Comparison of ENCODE assay signal across 8 cellular contexts in the genomic region with DNA sequence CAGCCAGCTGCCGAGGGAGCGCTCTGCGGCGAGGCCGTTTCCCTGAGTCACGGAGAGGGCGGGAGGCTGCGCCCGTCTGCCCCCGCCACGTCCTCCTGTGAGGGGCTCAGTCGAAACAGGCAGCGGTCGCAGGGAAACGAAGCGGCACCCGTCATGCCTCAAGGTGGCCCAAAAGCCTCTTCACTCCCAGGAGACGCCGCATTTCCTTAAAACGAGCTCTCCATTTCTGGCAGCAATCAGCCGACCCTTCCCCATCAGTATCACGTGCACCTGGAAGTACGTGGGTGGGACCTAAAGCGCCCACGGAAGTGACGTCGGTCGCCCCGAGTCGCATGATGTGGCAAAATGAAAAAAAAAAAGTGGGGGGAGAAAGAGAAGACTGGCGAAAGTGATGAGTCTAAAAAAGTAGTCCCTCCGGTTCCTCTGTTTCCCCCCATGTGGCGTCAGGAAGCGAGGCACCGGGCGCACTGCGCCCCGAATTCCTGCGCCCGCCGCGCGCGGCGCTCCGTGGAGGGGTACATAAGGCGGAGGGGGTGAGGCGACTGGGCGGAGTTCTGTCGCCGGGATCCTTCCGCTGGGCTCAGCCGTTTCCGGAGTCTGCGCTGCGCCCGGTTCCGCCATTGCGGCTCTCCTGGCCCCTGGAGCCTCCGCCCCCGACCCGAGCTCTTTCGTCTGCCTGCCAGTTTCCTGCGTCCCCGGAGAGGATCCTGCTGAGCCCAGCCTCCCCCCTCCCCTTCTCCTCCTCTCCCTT. TPM values are rescaled to one million over a fixed set of nuclear protein-coding genes. Genes with fewer than 3 reads are reported as not detected.
DNase-seq lines count a peak whose midpoint lies in the region; ATAC-seq and TF ChIP-seq lines count a peak whose summit lies in the region.

A gene (plus strand): TSS at position 583 of the 751 bp plus-strand sequence. CDS start 237 bp downstream, outside the sequence.

- H3K9me3 Mint-ChIP-seq in T-helper 2 cell treated with Interferon-gamma antibody and Interleukin-4, amounts not matched to agents 5 μg/mL and 100 μg/mL, for 36 hours = no peaks in the 10 kb centered on the region

- under 1% methylated on average over 65 of the region's 65 CpGs for WGBS in right cardiac atrium

- TF ChIP-seq POLR2A in uterus (IDR thresholded peaks at IDR 0.05) = peak; percentile 87 to 93

- no peak for TF ChIP-seq CTCF in ascending aorta (IDR thresholded peaks at IDR 0.05)
- peak in 1 of 4 experiments; percentile 15 for TF ChIP-seq CTCF in uterus (IDR thresholded peaks at IDR 0.05)

- peak within 1 kb of the TSS; percentile 98 to 99 for H3K27ac ChIP-seq in ascending aorta
- H3K27ac ChIP-seq in right cardiac atrium (ENCODE audit: low read length) = peak within 1 kb of the TSS; percentile 97
- H3K27ac ChIP-seq in uterus = peak within 1 kb of the TSS; percentile 95 to 99

- peaks cover 39% of the 10 kb centered on the region for H3K4me1 Mint-ChIP-seq in T-helper 2 cell treated with Interferon-gamma antibody and Interleukin-4, amounts not matched to agents 5 μg/mL and 100 μg/mL, for 36 hours (ENCODE audit: low read depth)

- ATAC-seq in GM18499 (IDR thresholded peaks at IDR 0.05; ENCODE audit: insufficient read depth, unreplicated experiment) (peak; percentile 59), HG02943 (IDR thresholded peaks at IDR 0.05; ENCODE audit: low read depth, unreplicated experiment) (peak; percentile 65), right cardiac atrium (peak; percentile 96)

- H3K27me3 ChIP-seq in ascending aorta (no peaks in the 10 kb centered on the region), right cardiac atrium (ENCODE audit: control insufficient read depth, insufficient read depth) (no peaks in the 10 kb centered on the region), uterus (no peaks in the 10 kb centered on the region)

- H3K9me3 ChIP-seq in ascending aorta = no peaks in the 10 kb centered on the region
- no peaks in the 10 kb centered on the region for H3K9me3 ChIP-seq in right cardiac atrium (ENCODE audit: control insufficient read depth, low read length)
- H3K9me3 ChIP-seq in uterus = no peaks in the 10 kb centered on the region

- no peaks in the 10 kb centered on the region for H3K27me3 Mint-ChIP-seq in T-helper 2 cell treated with Interferon-gamma antibody and Interleukin-4, amounts not matched to agents 5 μg/mL and 100 μg/mL, for 36 hours (ENCODE audit: low read depth)

- H3K36me3 Mint-ChIP-seq in T-helper 2 cell treated with Interferon-gamma antibody and Interleukin-4, amounts not matched to agents 5 μg/mL and 100 μg/mL, for 36 hours (ENCODE audit: low read depth) = peaks cover 27% of the 10 kb centered on the region

- H3K36me3 ChIP-seq in ascending aorta (no peaks in the 10 kb centered on the region), uterus (no peaks in the 10 kb centered on the region)

- peaks cover 9 to 31% of the 10 kb centered on the region in 2 donors for H3K4me1 ChIP-seq in ascending aorta
- H3K4me1 ChIP-seq in right cardiac atrium (ENCODE audit: control insufficient read depth, insufficient read depth, low read length) = peaks cover 2% of the 10 kb centered on the region
- peaks cover 3 to 8% of the 10 kb centered on the region in 2 donors for H3K4me1 ChIP-seq in uterus

- intact Hi-C loops in ascending aorta (cut with DNase I) (loop anchor here (1.0 to 5.0 kb wide), 4 partner anchors 23 to 88 kb away; a partner anchor contains a TSS), right cardiac atrium (cut with DNase I) (loop anchor here in 1 of 4 donors (10.0 kb wide), 1 partner anchor 985 kb away; a partner anchor contains a TSS), uterus (cut with DNase I; ENCODE audit: low total_unique reads) (no loop called here)

- H3K27ac Mint-ChIP-seq in T-helper 2 cell treated with Interferon-gamma antibody and Interleukin-4, amounts not matched to agents 5 μg/mL and 100 μg/mL, for 36 hours = peak within 1 kb of the TSS; percentile 96

- DNase-seq in NCI-H187 treated with DMSO at 0.1 percent for 48 hours (lab: John Stamatoyannopoulos, UW) (peak; percentile 50), ascending aorta (ENCODE audit: low spot score in 2 of 2) (peak; percentile 77 to 96), right cardiac atrium (peak; percentile 94 to 97 (median 96)), pulmonary artery endothelial cell (ENCODE audit: low read depth, low spot score) (peak; percentile 95), uterus (peak; percentile 91 to 93)
- peak; percentile 94 for DNase-seq in T-helper 2 cell treated with Interferon-gamma antibody and Interleukin-4, amounts not matched to agents 5 μg/mL and 100 μg/mL, for 36 hours (ENCODE audit: low spot score)

- H3K4me3 Mint-ChIP-seq in T-helper 2 cell treated with Interferon-gamma antibody and Interleukin-4, amounts not matched to agents 5 μg/mL and 100 μg/mL, for 36 hours = peak within 1 kb of the TSS; percentile 89

- H3K4me3 ChIP-seq in ascending aorta (peak within 1 kb of the TSS; percentile 73 to 97), right cardiac atrium (ENCODE audit: low read length) (peak within 1 kb of the TSS; percentile 92), uterus (peak within 1 kb of the TSS; percentile 91 to 99)

RNA-seq across cellular contexts. Expression of the gene that starts here (rescaled TPM):
- total RNA-seq in ascending aorta (88.7 TPM), right cardiac atrium (100 to 1,000 TPM; 141 to 203 (median 186) TPM), pulmonary artery endothelial cell (360 and 408 TPM in 2 replicates), uterus (100 to 1,000 TPM in 3 of 4 donors, 10 to 100 TPM in 1; 89.7 to 463 (median 245) TPM)
- 108 TPM for polyA plus RNA-seq in right cardiac atrium

Comparison
In these comparisons a context has a peak if more than half of its experiments do, and no peak if none do; other contexts are left out.
1. Peak in every context shown above with its lines: DNase-seq, ATAC-seq, H3K4me3 ChIP-seq and H3K27ac ChIP-seq.